Comparison of ENCODE assay signal across 19 cellular contexts in the genomic region with DNA sequence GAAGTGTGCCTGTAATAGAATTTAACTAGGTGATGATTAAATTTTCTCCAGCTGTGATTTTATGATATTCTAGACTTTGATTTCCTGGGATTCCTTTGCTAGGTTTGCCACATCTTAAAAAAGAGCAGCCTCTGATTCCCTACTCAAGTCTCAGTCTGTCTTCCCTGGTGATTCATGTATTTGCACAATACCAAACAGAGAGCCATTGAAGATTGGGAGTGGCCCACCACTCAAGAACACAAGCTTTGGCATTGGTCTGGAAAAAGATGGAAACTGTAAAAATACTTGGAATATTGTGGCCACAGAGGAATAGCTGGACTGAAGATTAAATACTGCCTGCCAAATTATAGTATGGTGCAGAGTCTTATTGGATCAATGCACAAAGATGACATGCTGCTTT. TPM values are rescaled to one million over a fixed set of nuclear protein-coding genes. Genes with fewer than 3 reads are reported as not detected.
A peak's percentile ranks its signal among the peaks of the same experiment; 100 is the strongest.
DNase-seq lines count a peak whose midpoint lies in the region; ATAC-seq, FAIRE-seq and TF ChIP-seq lines count a peak whose summit lies in the region.
"Had no signal": no experiment of that assay in that cellular context is flagged by ENCODE, and none has a peak within 500 bp of the region (broad histone marks: within the 10 kb centered on the region; RNA-seq: fewer than 3 reads in every experiment).

No MANE protein-coding gene starts in this region.

- H3K36me3 ChIP-seq in mammary epithelial cell (ENCODE audit: insufficient read depth, low read length): peaks cover 2% of the 10 kb centered on the region
- H3K36me3 ChIP-seq in keratinocyte (ENCODE audit: control insufficient read depth in 2 of 2, extremely low read depth in 1 of 2, insufficient read depth in 2 of 2, low read length in 2 of 2): no peaks in the 10 kb centered on the region

- H3K9me1 ChIP-seq in keratinocyte (ENCODE audit: control insufficient read depth, extremely low read depth, insufficient read depth, low read length): no peaks in the 10 kb centered on the region

- H3K9me3 ChIP-seq in mammary epithelial cell (replicated peaks; ENCODE audit: insufficient read depth, low read length): no peaks in the 10 kb centered on the region
- no peaks in the 10 kb centered on the region for H3K9me3 ChIP-seq in keratinocyte (ENCODE audit: control insufficient read depth, low read depth, low read length)

- peaks cover 3% of the 10 kb centered on the region for H3K79me2 ChIP-seq in mammary epithelial cell (ENCODE audit: insufficient read depth, low read length)
- H3K79me2 ChIP-seq in keratinocyte (ENCODE audit: control insufficient read depth, insufficient read depth, low read length): no peaks in the 10 kb centered on the region

- H3K27me3 ChIP-seq in mammary epithelial cell (ENCODE audit: insufficient read depth, low read length) (no peaks in the 10 kb centered on the region), keratinocyte (ENCODE audit: control insufficient read depth, extremely low read depth, insufficient read depth, low read length) (no peaks in the 10 kb centered on the region)

- no peak for ATAC-seq in GM19455 (IDR thresholded peaks at IDR 0.05; ENCODE audit: unreplicated experiment)
- ATAC-seq: SK-N-SH treated with all-trans-retinoic acid at 6 μM for 48 hours had no signal

- TF ChIP-seq CTCF in mammary epithelial cell (conservative IDR thresholded peaks at IDR 0.05 in 1 of 2, IDR thresholded peaks at IDR 0.05 in 1 of 2; ENCODE audit: extremely low read depth in 1 of 2, insufficient read depth in 1 of 2, low read depth in 1 of 2, low read length in 2 of 2) (no peak), keratinocyte (optimal IDR thresholded peaks at IDR 0.05 in 1 of 3, IDR thresholded peaks at IDR 0.05 in 1 of 3, conservative IDR thresholded peaks at IDR 0.05 in 1 of 3; ENCODE audit: extremely low read depth in 1 of 3, insufficient read depth in 2 of 3, low read length in 3 of 3) (no peak)

- in situ Hi-C loops in mammary epithelial cell (cut with MboI; ENCODE audit: low sequenced_read_pairs in 2 of 2): loop anchor here in 1 of 2 donors (25.0 kb wide), 1 partner anchor 359 kb away; no protein-coding TSS in a partner anchor

- H3K9ac ChIP-seq in mammary epithelial cell (ENCODE audit: insufficient read depth, low read length) (no peak overlapping the region), keratinocyte (ENCODE audit: control insufficient read depth, extremely low read depth, insufficient read depth, low read length) (no peak overlapping the region)
- H3K9ac ChIP-seq: KMS-11 had no signal

- H3K4me1 ChIP-seq in mammary epithelial cell (ENCODE audit: insufficient read depth, low read length) (peaks cover 14% of the 10 kb centered on the region), keratinocyte (ENCODE audit: control insufficient read depth, extremely low read depth, insufficient read depth, low read length) (peaks cover 8% of the 10 kb centered on the region)

- DNase-seq in DMS53 treated with DMSO at 0.1 percent for 48 hours (lab: John Stamatoyannopoulos, UW; ENCODE audit: unreplicated experiment) (peak; percentile 2), LHCN-M2 (ENCODE audit: low read depth) (peak; percentile 35), mammary epithelial cell (peak; percentile 57), keratinocyte (ENCODE audit: low read depth, low spot score) (no peak), C1 segment of cervical spinal cord (lab: John Stamatoyannopoulos, UW) (no peak), NCI-H2227 treated with DMSO at 0.1 percent for 48 hours (lab: John Stamatoyannopoulos, UW) (no peak)
- DNase-seq: AML-193, COR-L47, EL, HFFc6, MM.1S, NCI-H1105 treated with DMSO at 0.1 percent for 48 hours, NCI-H1694 treated with DMSO at 0.1 percent for 48 hours, NCI-H2171, SHP77 treated with DMSO at 0.1 percent for 48 hours had no signal

- H4K20me1 ChIP-seq in mammary epithelial cell (ENCODE audit: insufficient read depth, low read length) (no peaks in the 10 kb centered on the region), keratinocyte (ENCODE audit: control insufficient read depth, extremely low read depth, insufficient read depth, low read length) (no peaks in the 10 kb centered on the region)

- H2AFZ ChIP-seq in mammary epithelial cell (ENCODE audit: low read depth, low read length) (no peak overlapping the region), keratinocyte (ENCODE audit: control insufficient read depth, low read length) (no peak overlapping the region)

- BruUV-seq in mammary epithelial cell (replicated peaks; lab: Mats Ljungman, UMichigan): no TSS peak

- CTCF ChIA-PET in mammary epithelial cell (lab: Charles Lee; ENCODE audit: low non-redundant PET): no interaction called here

- H3K4me2 ChIP-seq in mammary epithelial cell (ENCODE audit: insufficient read depth, low read depth, low read length): no peak overlapping the region
- H3K4me2 ChIP-seq in keratinocyte (ENCODE audit: control insufficient read depth, extremely low read depth, insufficient read depth, low read depth, low read length): no peak overlapping the region
- H3K4me2 ChIP-seq: KMS-11 had no signal

- peak; percentile 84 for FAIRE-seq in keratinocyte (lab: Jason Lieb, UNC)
- FAIRE-seq: H1 had no signal

- intact Hi-C loops in mammary epithelial cell (cut with micrococcal nuclease): loop anchor here (2.0 kb wide), 1 partner anchor 289 kb away; no protein-coding TSS in a partner anchor

- no peak overlapping the region for H3K27ac ChIP-seq in mammary epithelial cell (ENCODE audit: insufficient read depth, low read depth, low read length)
- H3K27ac ChIP-seq in keratinocyte (ENCODE audit: control insufficient read depth, insufficient read depth, low read length): no peak overlapping the region
- H3K27ac ChIP-seq: KMS-11 had no signal

- dilution Hi-C loops in mammary epithelial cell (cut with HindIII; ENCODE audit: low sequenced_read_pairs): no loop called here
- dilution Hi-C loops in keratinocyte (cut with MboI; ENCODE audit: extremely low pct_ligation_motif_present, low sequenced_read_pairs): loop anchor here (25.0 kb wide), 1 partner anchor 1359 kb away; no protein-coding TSS in a partner anchor

- H3K4me3 ChIP-seq in mammary epithelial cell (replicated peaks in 1 of 3; ENCODE audit: insufficient read depth in 1 of 3, low read depth in 2 of 3, low read length in 3 of 3): no peak overlapping the region
- H3K4me3 ChIP-seq in keratinocyte (ENCODE audit: control insufficient read depth in 2 of 3, extremely low read depth in 1 of 3, insufficient read depth in 2 of 3, low read depth in 1 of 3, low read length in 3 of 3): no peak overlapping the region

RNA-seq across cellular contexts. Expression of gene PTCHD4, which starts 32.9 kb away (rescaled TPM):
- total RNA-seq in LHCN-M2 (2014; rRNA removed) (21.0 and 23.6 TPM in 2 replicates), mammary epithelial cell (1 to 10 TPM; 1.2 to 1.3 TPM)
- polyA plus RNA-seq in LHCN-M2 (2012): 4.9 TPM
- polyA plus RNA-seq in mammary epithelial cell (0.87 TPM), keratinocyte (0.39 to 0.93 TPM (median 0.41 TPM) in 3 replicates)
- polyA minus RNA-seq in mammary epithelial cell (not detected), keratinocyte (0.80 to 1.1 TPM (median 0.98 TPM) in 3 replicates)
- 0.67 TPM for polyA plus RNA-seq in keratinocyte (2011; ENCODE audit: low read depth)
- 0.43 and 0.69 TPM in 2 replicates for polyA plus RNA-seq in keratinocyte (2011; cell fraction: cytosol; rRNA removed)
- 0.65 and 0.88 TPM in 2 replicates for polyA plus RNA-seq in keratinocyte (2011; cell fraction: nucleus; rRNA removed)
- 0.31 and 0.89 TPM in 2 replicates for polyA plus RNA-seq in keratinocyte (2012; ENCODE audit: low replicate concordance)
- polyA minus RNA-seq in keratinocyte (2011; cell fraction: cytosol; rRNA and poly(A)+ RNA removed): not detected
- polyA minus RNA-seq in keratinocyte (2011; cell fraction: nucleus; rRNA and poly(A)+ RNA removed): 1.1 and 2.4 TPM in 2 replicates

Comparison
In these comparisons a context has a peak if more than half of its experiments do, and no peak if none do; other contexts are left out.
1. DNase-seq: peak in DMS53 treated with DMSO at 0.1 percent for 48 hours (single experiment), LHCN-M2 (single experiment) and mammary epithelial cell (single experiment); none in keratinocyte (single experiment), C1 segment of cervical spinal cord (0 of 14) and NCI-H2227 treated with DMSO at 0.1 percent for 48 hours (single experiment).